Comparison of ENCODE assay signal across 21 cellular contexts in the genomic region with DNA sequence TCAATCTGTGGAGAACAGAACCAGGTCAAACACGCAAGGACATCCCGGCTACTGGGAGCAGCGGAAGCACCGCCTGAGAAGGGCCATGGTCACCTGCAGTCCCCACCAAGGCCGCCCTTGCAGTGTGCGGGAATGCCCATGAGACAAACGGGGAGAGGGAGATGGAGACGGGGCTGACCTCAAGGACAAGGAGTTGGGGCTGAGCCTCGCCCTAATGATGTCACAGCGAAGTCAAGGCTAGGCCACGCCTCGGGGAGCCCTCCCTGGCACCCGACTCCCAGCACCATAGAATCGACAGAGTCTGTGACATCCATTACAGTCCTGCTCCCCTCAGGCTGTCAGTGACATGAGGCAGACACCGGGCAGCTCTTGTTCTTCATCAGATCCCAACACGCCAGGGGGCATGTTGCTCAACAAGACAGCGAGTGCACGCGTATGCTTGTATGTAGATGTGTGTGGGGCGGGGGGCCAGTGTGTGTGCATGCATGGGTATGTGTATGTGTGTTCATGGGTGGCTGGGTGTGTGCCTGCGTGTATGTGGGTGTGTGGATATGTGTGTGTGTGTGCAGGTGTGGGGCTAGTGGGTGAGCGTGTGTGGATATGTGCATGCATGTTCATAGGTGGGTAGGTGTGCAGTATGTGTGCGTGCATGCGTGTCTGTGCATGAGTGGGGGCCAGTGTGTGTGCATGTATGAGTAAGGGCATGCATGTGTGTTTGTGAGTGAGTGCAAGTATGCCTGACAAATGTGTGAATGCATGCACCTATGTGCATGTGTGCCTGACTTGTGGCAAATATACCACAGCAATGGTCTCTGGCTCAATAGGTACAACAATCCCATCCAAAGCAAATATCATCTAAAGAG. TPM values are rescaled to one million over a fixed set of nuclear protein-coding genes. Genes with fewer than 3 reads are reported as not detected.
DNase-seq lines count a peak whose midpoint lies in the region; ATAC-seq and TF ChIP-seq lines count a peak whose summit lies in the region.
"Had no signal": no experiment of that assay in that cellular context is flagged by ENCODE, and none has a peak within 500 bp of the region (broad histone marks: within the 10 kb centered on the region; RNA-seq: fewer than 3 reads in every experiment).

No MANE protein-coding gene starts in this region.

- no peaks in the 10 kb centered on the region for H3K9me3 ChIP-seq in osteoblast (ENCODE audit: low read depth, low read length)
- H3K9me3 ChIP-seq: esophagus squamous epithelium, Peyer's patch had no signal

- no peak overlapping the region for H3K27ac Mint-ChIP-seq in endothelial cell (ENCODE audit: unreplicated experiment)
- H3K27ac Mint-ChIP-seq: CD4-positive, alpha-beta T cell had no signal

- H3K9me3 Mint-ChIP-seq in endothelial cell (ENCODE audit: unreplicated experiment), result no peaks in the 10 kb centered on the region
- H3K9me3 Mint-ChIP-seq: CD4-positive, alpha-beta T cell had no signal

- ATAC-seq in left colon, result no peak
- ATAC-seq in GM19328 (IDR thresholded peaks at IDR 0.05; ENCODE audit: unreplicated experiment), result no peak
- ATAC-seq: HCT116 had no signal

- no peaks in the 10 kb centered on the region for H4K20me1 ChIP-seq in osteoblast (ENCODE audit: insufficient read depth, low read length)

- no peak overlapping the region for H3K27ac ChIP-seq in osteoblast (ENCODE audit: low read depth, low read length)
- H3K27ac ChIP-seq: cardiac muscle cell, esophagus squamous epithelium, Peyer's patch had no signal

- H3K36me3 Mint-ChIP-seq in endothelial cell (ENCODE audit: low read depth, unreplicated experiment), result no peaks in the 10 kb centered on the region

- intact Hi-C loops in left colon (cut with DNase I, micrococcal nuclease), result no loop called here

- H3K79me2 ChIP-seq in osteoblast (ENCODE audit: insufficient read depth, low read length), result no peaks in the 10 kb centered on the region

- H3K27me3 Mint-ChIP-seq in endothelial cell (ENCODE audit: unreplicated experiment), result peaks cover 4% of the 10 kb centered on the region
- H3K27me3 Mint-ChIP-seq: CD4-positive, alpha-beta T cell had no signal

- TF ChIP-seq CTCF in osteoblast (IDR thresholded peaks at IDR 0.05; ENCODE audit: extremely low read depth, low read depth, low read length), result no peak
- TF ChIP-seq CTCF in endothelial cell (IDR thresholded peaks at IDR 0.05; ENCODE audit: unreplicated experiment), result no peak

- peaks cover 3% of the 10 kb centered on the region for H3K36me3 ChIP-seq in osteoblast (ENCODE audit: insufficient read depth, low read length)
- H3K36me3 ChIP-seq: cardiac muscle cell had no signal

- no peak overlapping the region for H3K4me3 ChIP-seq in osteoblast (ENCODE audit: insufficient read depth, low read length)
- H3K4me3 ChIP-seq: cardiac muscle cell, esophagus squamous epithelium, Peyer's patch had no signal

- H2AFZ ChIP-seq in osteoblast (ENCODE audit: low read length), result no peak overlapping the region

- peak; percentile 2 for DNase-seq in stimulated activated CD4-positive, alpha-beta T cell treated with anti-CD3 and anti-CD28 coated beads, Interleukin-4, amount 100 ng/mL, for 24 hours
- no peak for DNase-seq in stimulated activated CD4-positive, alpha-beta T cell treated with anti-CD3 and anti-CD28 coated beads, Interleukin-4, amount 100 ng/mL, for 4 hours
- DNase-seq in ecto neural progenitor cell (ENCODE audit: low spot score) (peak; percentile 38), osteoblast (ENCODE audit: insufficient read length, low spot score, missing footprints) (peak; percentile 41), AG08395 (ENCODE audit: low spot score) (no peak), endothelial cell (ENCODE audit: low spot score) (no peak), left colon (no peak)
- DNase-seq: activated CD4-positive, CD25-positive, alpha-beta regulatory T cell; activated gamma-delta T cell; amniotic stem cell; CD4-positive, alpha-beta T cell; DMS53; esophagus squamous epithelium; NCI-H146; NCI-H82; Peyer's patch; stimulated activated CD4-positive, alpha-beta T cell treated with anti-CD3 and anti-CD28 coated beads, Interleukin-2, amount 100 ng/mL, for 24 hours; T-helper 9 cell had no signal

- no peaks in the 10 kb centered on the region for H3K27me3 ChIP-seq in osteoblast (ENCODE audit: insufficient read depth, low read length)
- H3K27me3 ChIP-seq: cardiac muscle cell, esophagus squamous epithelium, Peyer's patch had no signal

- no peaks in the 10 kb centered on the region for H3K4me1 ChIP-seq in osteoblast (ENCODE audit: insufficient read depth, low read length)
- H3K4me1 ChIP-seq: esophagus squamous epithelium, Peyer's patch had no signal

- no peak overlapping the region for H3K4me3 Mint-ChIP-seq in endothelial cell (ENCODE audit: unreplicated experiment)
- H3K4me3 Mint-ChIP-seq: CD4-positive, alpha-beta T cell had no signal

- H3K4me2 ChIP-seq in osteoblast (ENCODE audit: insufficient read depth, low read length), result no peak overlapping the region

- no peaks in the 10 kb centered on the region for H3K4me1 Mint-ChIP-seq in endothelial cell (ENCODE audit: unreplicated experiment)

RNA-seq across cellular contexts. Expression of a gene that starts 57.0 kb away (rescaled TPM):
- total RNA-seq in osteoblast (11.2 and 11.5 TPM in 2 replicates), endothelial cell (ENCODE audit: unreplicated experiment) (5.6 TPM), left colon (10 to 100 TPM; 18.5 to 19.9 TPM)

RNA-seq across cellular contexts. Expression of a gene that starts 59.4 kb away (rescaled TPM):
- total RNA-seq in osteoblast (3.2 and 4.7 TPM in 2 replicates), endothelial cell (ENCODE audit: unreplicated experiment) (1.5 TPM), left colon (1 to 10 TPM; 4.1 to 6.0 TPM)

Comparison
In these comparisons a context has a peak if more than half of its experiments do, and no peak if none do; other contexts are left out.
1. DNase-seq: peak in stimulated activated CD4-positive, alpha-beta T cell treated with anti-CD3 and anti-CD28 coated beads, Interleukin-4, amount 100 ng/mL, for 24 hours (single experiment), ecto neural progenitor cell (single experiment) and osteoblast (single experiment); none in stimulated activated CD4-positive, alpha-beta T cell treated with anti-CD3 and anti-CD28 coated beads, Interleukin-4, amount 100 ng/mL, for 4 hours (0 of 2), AG08395 (single experiment), endothelial cell (single experiment) and left colon (0 of 2).